9 cellular contexts compared by ENCODE assay signal in genomic region chr17:77449373-77449907, GRCh38.
DNase-seq lines count a peak whose midpoint lies in the region; ATAC-seq, FAIRE-seq and TF ChIP-seq lines count a peak whose summit lies in the region.
"Had no signal": no experiment of that assay in that cellular context is flagged by ENCODE, and none has a peak within 500 bp of the region (broad histone marks: within the 10 kb centered on the region; RNA-seq: fewer than 3 reads in every experiment).

No MANE protein-coding gene starts in this region.

- intact Hi-C loops in activated CD4-positive, alpha-beta memory T cell treated with anti-CD3 and anti-CD28 coated beads for 36 hours (cut with micrococcal nuclease), result no loop called here

- POLR2A ChIA-PET in activated CD4-positive, alpha-beta memory T cell treated with anti-CD3 and anti-CD28 coated beads for 36 hours (lab: Charles Lee), result interaction anchor here (1.1 to 6.6 kb wide), 6 partner anchors 9 to 49 kb away, joined by 3 to 47 read pairs (median 9); no protein-coding TSS in a partner anchor

- H3K27me3 Mint-ChIP-seq in activated CD4-positive, alpha-beta memory T cell treated with anti-CD3 and anti-CD28 coated beads for 36 hours, result no peaks in the 10 kb centered on the region

- peak overlapping the region; percentile 100 for H3K27ac Mint-ChIP-seq in activated CD4-positive, alpha-beta memory T cell treated with anti-CD3 and anti-CD28 coated beads for 36 hours

- H3K4me1 Mint-ChIP-seq in activated CD4-positive, alpha-beta memory T cell treated with anti-CD3 and anti-CD28 coated beads for 36 hours (ENCODE audit: low read depth), result peaks cover 52% of the 10 kb centered on the region

- H3K27ac ChIP-seq in foreskin keratinocyte (peak overlapping the region; percentile 64), skin epidermis (peak overlapping the region in 18 of 21 experiments; percentile 28 to 99 (median 88))

- H3K4me3 ChIP-seq in skin epidermis, result peak overlapping the region in 1 of 7 experiments; percentile 54

- DNase-seq in GM12891 (ENCODE audit: insufficient read length, low spot score) (no peak), foreskin keratinocyte (no peak), DMS79 (lab: John Stamatoyannopoulos, UW) (no peak), NCI-H2029 (lab: John Stamatoyannopoulos, UW) (no peak), NCI-H1694 (lab: John Stamatoyannopoulos, UW) (no peak), NCI-H2081 treated with DMSO at 0.1 percent for 48 hours (lab: John Stamatoyannopoulos, UW) (no peak)
- no peak for DNase-seq in activated CD4-positive, alpha-beta memory T cell treated with anti-CD3 and anti-CD28 coated beads for 36 hours
- DNase-seq: NCI-H524 treated with DMSO at 0.1 percent for 48 hours had no signal

- no peak for ATAC-seq in foreskin keratinocyte

- H3K27me3 ChIP-seq in foreskin keratinocyte, result no peaks in the 10 kb centered on the region

- TF ChIP-seq POLR2A in GM12891 (IDR thresholded peaks at IDR 0.05; ENCODE audit: low read depth, low read length), result no peak

- no peak for TF ChIP-seq CTCF in foreskin keratinocyte (conservative IDR thresholded peaks at IDR 0.05)

- H3K9me3 Mint-ChIP-seq in activated CD4-positive, alpha-beta memory T cell treated with anti-CD3 and anti-CD28 coated beads for 36 hours, result no peaks in the 10 kb centered on the region

- CTCF ChIA-PET in activated CD4-positive, alpha-beta memory T cell treated with anti-CD3 and anti-CD28 coated beads for 36 hours (lab: Charles Lee), result interaction anchor here (1.1 to 7.4 kb wide), 3 partner anchors 19 to 49 kb away, joined by 4 to 45 read pairs (median 11); no protein-coding TSS in a partner anchor

- peaks cover 20% of the 10 kb centered on the region for H3K4me1 ChIP-seq in foreskin keratinocyte

- H3K4me3 Mint-ChIP-seq in activated CD4-positive, alpha-beta memory T cell treated with anti-CD3 and anti-CD28 coated beads for 36 hours, result peak overlapping the region; percentile 91

- no peak for FAIRE-seq in GM12891 (lab: Jason Lieb, UNC)

- H3K36me3 Mint-ChIP-seq in activated CD4-positive, alpha-beta memory T cell treated with anti-CD3 and anti-CD28 coated beads for 36 hours, result peaks cover 30% of the 10 kb centered on the region

TF ChIP-seq in GM12891, 5 proteins besides CTCF, POLR2A, EP300 and RAD21:
- no peak for TF ChIP-seq SPI1 (IDR thresholded peaks at IDR 0.05; ENCODE audit: low read depth, low read length)
- TF ChIP-seq POLR2AphosphoS5 (IDR thresholded peaks at IDR 0.05; ENCODE audit: low read depth, low read length), result 0 out of 2 replicates have a peak, but pooled peaks have one; percentile 26
